In genomic region chrX:132614297-132614696, GRCh38 we compare ENCODE assay signal across 11 cellular contexts.
A peak's percentile ranks its signal among the peaks of the same experiment; 100 is the strongest.
DNase-seq lines count a peak whose midpoint lies in the region; ATAC-seq and TF ChIP-seq lines count a peak whose summit lies in the region.
"Had no signal": no experiment of that assay in that cellular context is flagged by ENCODE, and none has a peak within 500 bp of the region (broad histone marks: within the 10 kb centered on the region; RNA-seq: fewer than 3 reads in every experiment).

No MANE protein-coding gene starts in this region.

- H3K9me3 Mint-ChIP-seq in neural crest cell, result no peaks in the 10 kb centered on the region
- H3K9me3 Mint-ChIP-seq: activated naive CD8-positive, alpha-beta T cell treated with anti-CD3 and anti-CD28 coated beads, Interleukin-2, amount 10 ng/mL, durations not matched to agents 7 days and 5 days; stimulated activated naive CD8-positive, alpha-beta T cell treated with anti-CD3 and anti-CD28 coated beads, Interleukin-15, amount 100 ng/mL, for 72 hours had no signal

- TF ChIP-seq CTCF in astrocyte of the spinal cord (IDR thresholded peaks at IDR 0.05; ENCODE audit: low read depth, low read length) (peak; percentile 51), neural crest cell (conservative IDR thresholded peaks at IDR 0.05) (peak; percentile 55)

- H3K36me3 Mint-ChIP-seq in neural crest cell (ENCODE audit: low read depth), result no peaks in the 10 kb centered on the region
- H3K36me3 Mint-ChIP-seq: activated naive CD8-positive, alpha-beta T cell treated with anti-CD3 and anti-CD28 coated beads, Interleukin-2, amount 10 ng/mL, durations not matched to agents 7 days and 5 days had no signal

- DNase-seq in NCI-H1417 (lab: John Stamatoyannopoulos, UW) (peak in 2 of 3 experiments; percentile 12 to 55), NCI-H1417 treated with DMSO at 0.1 percent for 48 hours (lab: John Stamatoyannopoulos, UW) (no peak), KBM-7 (peak; percentile 26), astrocyte of the spinal cord (ENCODE audit: low read depth, low spot score) (no peak), neural crest cell (ENCODE audit: low read depth, low spot score) (no peak), NCI-H524 treated with DMSO at 0.1 percent for 48 hours (lab: John Stamatoyannopoulos, UW) (no peak), foreskin melanocyte (no peak)
- DNase-seq: activated naive CD8-positive, alpha-beta T cell treated with anti-CD3 and anti-CD28 coated beads, Interleukin-2, amount 10 ng/mL, durations not matched to agents 7 days and 5 days; esophagus squamous epithelium; stimulated activated naive CD8-positive, alpha-beta T cell treated with anti-CD3 and anti-CD28 coated beads, Interleukin-15, amount 100 ng/mL, for 72 hours had no signal

- H3K4me3 Mint-ChIP-seq in neural crest cell, result no peak overlapping the region
- H3K4me3 Mint-ChIP-seq: activated naive CD8-positive, alpha-beta T cell treated with anti-CD3 and anti-CD28 coated beads, Interleukin-2, amount 10 ng/mL, durations not matched to agents 7 days and 5 days; stimulated activated naive CD8-positive, alpha-beta T cell treated with anti-CD3 and anti-CD28 coated beads, Interleukin-15, amount 100 ng/mL, for 72 hours had no signal

- no peak overlapping the region for H3K27ac Mint-ChIP-seq in neural crest cell (ENCODE audit: unreplicated experiment)
- H3K27ac Mint-ChIP-seq: activated naive CD8-positive, alpha-beta T cell treated with anti-CD3 and anti-CD28 coated beads, Interleukin-2, amount 10 ng/mL, durations not matched to agents 7 days and 5 days; stimulated activated naive CD8-positive, alpha-beta T cell treated with anti-CD3 and anti-CD28 coated beads, Interleukin-15, amount 100 ng/mL, for 72 hours had no signal

- no peak overlapping the region for H3K4me3 ChIP-seq in astrocyte of the spinal cord (ENCODE audit: low read depth, low read length)
- H3K4me3 ChIP-seq: esophagus squamous epithelium had no signal

- H3K27me3 Mint-ChIP-seq in neural crest cell (ENCODE audit: low read depth), result no peaks in the 10 kb centered on the region
- H3K27me3 Mint-ChIP-seq: activated naive CD8-positive, alpha-beta T cell treated with anti-CD3 and anti-CD28 coated beads, Interleukin-2, amount 10 ng/mL, durations not matched to agents 7 days and 5 days; stimulated activated naive CD8-positive, alpha-beta T cell treated with anti-CD3 and anti-CD28 coated beads, Interleukin-15, amount 100 ng/mL, for 72 hours had no signal

- in situ Hi-C loops in KBM-7 (cut with MboI; ENCODE audit: low pct_unique_long_range_greater_than_20kb, low sequenced_read_pairs), result loop anchor here (10.0 to 25.0 kb wide), 3 partner anchors 327 to 779 kb away; no protein-coding TSS in a partner anchor
- in situ Hi-C loops in astrocyte of the spinal cord (cut with HindIII; ENCODE audit: low sequenced_read_pairs), result no loop called here

- ATAC-seq in esophagus mucosa, result no peak
- ATAC-seq: stimulated activated naive CD8-positive, alpha-beta T cell treated with anti-CD3 and anti-CD28 coated beads, Interleukin-15, amount 100 ng/mL, for 72 hours had no signal

- no peaks in the 10 kb centered on the region for H3K4me1 Mint-ChIP-seq in neural crest cell
- H3K4me1 Mint-ChIP-seq: activated naive CD8-positive, alpha-beta T cell treated with anti-CD3 and anti-CD28 coated beads, Interleukin-2, amount 10 ng/mL, durations not matched to agents 7 days and 5 days; stimulated activated naive CD8-positive, alpha-beta T cell treated with anti-CD3 and anti-CD28 coated beads, Interleukin-15, amount 100 ng/mL, for 72 hours had no signal

Comparison
In these comparisons a context has a peak if more than half of its experiments do, and no peak if none do; other contexts are left out.
1. DNase-seq: peak in NCI-H1417 (2 of 3) and KBM-7 (single experiment); none in NCI-H1417 treated with DMSO at 0.1 percent for 48 hours (single experiment), astrocyte of the spinal cord (single experiment), neural crest cell (single experiment), NCI-H524 treated with DMSO at 0.1 percent for 48 hours (single experiment) and foreskin melanocyte (single experiment).